In genomic region chr17:61416540-61417363, GRCh38 we compare ENCODE assay signal across 7 cellular contexts. TPM values are rescaled to one million over a fixed set of nuclear protein-coding genes. Genes with fewer than 3 reads are reported as not detected.
DNase-seq lines count a peak whose midpoint lies in the region; ATAC-seq, FAIRE-seq and TF ChIP-seq lines count a peak whose summit lies in the region.

No MANE protein-coding gene starts in this region.

- H4K20me1 ChIP-seq in KMS-11 (ENCODE audit: insufficient read depth) (no peaks in the 10 kb centered on the region), neural progenitor cell (ENCODE audit: low read depth) (peaks cover 5% of the 10 kb centered on the region)

- in situ Hi-C loops in Panc1 (cut with HindIII; ENCODE audit: low pct_unique_long_range_greater_than_20kb, low sequenced_read_pairs), result no loop called here

- peak overlapping the region; percentile 66 for H3K4me3 Mint-ChIP-seq in neural progenitor cell

- POLR2A ChIA-PET in Panc1 (lab: Charles Lee), result no interaction called here

- no peaks in the 10 kb centered on the region for H3K9me3 Mint-ChIP-seq in neural progenitor cell

- H3K27me3 ChIP-seq in KMS-11 (ENCODE audit: insufficient read depth, low read depth) (no peaks in the 10 kb centered on the region), Panc1 (ENCODE audit: control insufficient read depth, insufficient read depth, low read length) (no peaks in the 10 kb centered on the region; the same call in 1 of the 2 replicates), neural progenitor cell (peaks cover 80% of the 10 kb centered on the region)

- peak; percentile 79 for ATAC-seq in Panc1

- H3K9ac ChIP-seq in KMS-11 (no peak overlapping the region), neural progenitor cell (no peak overlapping the region)

- H2AFZ ChIP-seq in KMS-11 (ENCODE audit: low read depth) (peak overlapping the region; percentile 12; the same call in 1 of the 2 replicates), neural progenitor cell (replicated peaks) (peak overlapping the region; percentile 97)

- no peaks in the 10 kb centered on the region for H3K4me1 ChIP-seq in KMS-11 (ENCODE audit: low read depth, poor library complexity, severe bottlenecking)
- H3K4me1 ChIP-seq in Panc1 (ENCODE audit: control insufficient read depth, insufficient read depth, low read length), result peaks cover 13% of the 10 kb centered on the region
- H3K4me1 ChIP-seq in neural progenitor cell, result peaks cover 9% of the 10 kb centered on the region

- peaks cover 10% of the 10 kb centered on the region for H3F3A ChIP-seq in neural progenitor cell (ENCODE audit: low read depth)

- no peak overlapping the region for H3K27ac ChIP-seq in KMS-11
- H3K27ac ChIP-seq in Panc1 (ENCODE audit: low read length), result peak overlapping the region; percentile 62
- no peak overlapping the region for H3K27ac ChIP-seq in neural progenitor cell

- H3K36me3 ChIP-seq in KMS-11 (ENCODE audit: insufficient read depth), result no peaks in the 10 kb centered on the region
- no peaks in the 10 kb centered on the region for H3K36me3 ChIP-seq in Panc1 (ENCODE audit: control insufficient read depth, insufficient read depth, low read length)
- H3K36me3 ChIP-seq in neural progenitor cell, result no peaks in the 10 kb centered on the region

- H3K4me2 ChIP-seq in KMS-11 (no peak overlapping the region), neural progenitor cell (peak overlapping the region; percentile 69)

- H3K27me3 Mint-ChIP-seq in neural progenitor cell (ENCODE audit: insufficient read depth, low read depth), result peaks cover 16% of the 10 kb centered on the region

- no peaks in the 10 kb centered on the region for H3K79me2 ChIP-seq in KMS-11 (ENCODE audit: insufficient read depth, low read depth)
- no peaks in the 10 kb centered on the region for H3K79me2 ChIP-seq in neural progenitor cell (ENCODE audit: low read depth)

- peaks cover 6% of the 10 kb centered on the region for H3K4me1 Mint-ChIP-seq in neural progenitor cell

- TF ChIP-seq CTCF in GM12874 (IDR thresholded peaks at IDR 0.05; ENCODE audit: insufficient read depth, low read depth, low read length) (peak; percentile 94), KMS-11 (conservative IDR thresholded peaks at IDR 0.05; ENCODE audit: low read depth, low read length) (peak; percentile 77), Panc1 (IDR thresholded peaks at IDR 0.05) (peak; percentile 98), neural progenitor cell (IDR thresholded peaks at IDR 0.05) (peak; percentile 95)

- H3K36me3 Mint-ChIP-seq in neural progenitor cell, result no peaks in the 10 kb centered on the region

- no peaks in the 10 kb centered on the region for H3K9me3 ChIP-seq in Panc1 (ENCODE audit: control insufficient read depth, insufficient read depth, low read depth, low read length)
- no peaks in the 10 kb centered on the region for H3K9me3 ChIP-seq in neural progenitor cell (ENCODE audit: low read depth)

- intact Hi-C loops in Panc1 (cut with micrococcal nuclease; ENCODE audit: unreplicated experiment), result loop anchor here (1.0 to 2.0 kb wide), 3 partner anchors 135 to 420 kb away; no protein-coding TSS in a partner anchor

- peak overlapping the region; percentile 65 for H3K27ac Mint-ChIP-seq in neural progenitor cell

- FAIRE-seq in urothelium cell line (lab: Jason Lieb, UNC), result peak; percentile 99

- CTCF ChIA-PET in Panc1 (lab: Charles Lee), result interaction anchor here (0.7 to 1.3 kb wide), 4 partner anchors 127 to 444 kb away, joined by 6 to 9 read pairs (median 8); no protein-coding TSS in a partner anchor

- BruUV-seq in Panc1 (replicated peaks; lab: Mats Ljungman, UMichigan), result no TSS peak

- DNase-seq in Panc1 (ENCODE audit: low read depth, low spot score) (peak; percentile 43), germinal center (ENCODE audit: low spot score) (peak; percentile 81), neural progenitor cell (ENCODE audit: low spot score) (peak; percentile 96), urothelium cell line (ENCODE audit: low spot score) (peak; percentile 97)
- peak; percentile 68 for DNase-seq in activated naive CD4-positive, alpha-beta T cell treated with Interleukin-2 at 50 U/mL for 16 hours

- no peak overlapping the region for H3K4me3 ChIP-seq in KMS-11 (IDR thresholded peaks at IDR 0.05; ENCODE audit: insufficient read depth, low read depth, low read length)
- peak overlapping the region in 1 of 2 experiments; percentile 19; a peak in 2 of 4 replicates for H3K4me3 ChIP-seq in Panc1 (ENCODE audit: low read depth in 2 of 2, low read length in 2 of 2)
- peak overlapping the region; percentile 32 for H3K4me3 ChIP-seq in neural progenitor cell

RNA-seq across cellular contexts. Expression of gene TBX2, which starts 17.1 kb away (rescaled TPM):
- 35.6 TPM for total RNA-seq in Panc1 (2021; ENCODE audit: unreplicated experiment)
- polyA plus RNA-seq in Panc1 (2012; ENCODE audit: insufficient read length), result 30.7 TPM
- not detected in 2 replicates for total RNA-seq in neural progenitor cell (ENCODE audit: low replicate concordance)

RNA-seq across cellular contexts. Expression of gene TBX4, which starts 35.5 kb away (rescaled TPM):
- total RNA-seq in Panc1 (2021; ENCODE audit: unreplicated experiment) (not detected), neural progenitor cell (ENCODE audit: low replicate concordance) (not detected in 2 replicates)
- 0.19 TPM for polyA plus RNA-seq in Panc1 (2012; ENCODE audit: insufficient read length)

Comparison
In these comparisons a context has a peak if more than half of its experiments do, and no peak if none do; other contexts are left out.
1. DNase-seq: peak in every context shown above with its lines; median percentile 97 in urothelium cell line; 96 in neural progenitor cell; 81 in germinal center; 68 in activated naive CD4-positive, alpha-beta T cell treated with Interleukin-2 at 50 U/mL for 16 hours; 43 in Panc1.
2. RNA of gene TBX2, which starts 17.1 kb away (total RNA-seq): 35.6 TPM in Panc1 (single experiment); not detected in neural progenitor cell; every median in the first group is over 10 times any median in the second.
3. Peak in every context shown above with its lines, with median percentiles within 50 percentile points of each other: CTCF ChIP-seq.